In the genomic region with DNA sequence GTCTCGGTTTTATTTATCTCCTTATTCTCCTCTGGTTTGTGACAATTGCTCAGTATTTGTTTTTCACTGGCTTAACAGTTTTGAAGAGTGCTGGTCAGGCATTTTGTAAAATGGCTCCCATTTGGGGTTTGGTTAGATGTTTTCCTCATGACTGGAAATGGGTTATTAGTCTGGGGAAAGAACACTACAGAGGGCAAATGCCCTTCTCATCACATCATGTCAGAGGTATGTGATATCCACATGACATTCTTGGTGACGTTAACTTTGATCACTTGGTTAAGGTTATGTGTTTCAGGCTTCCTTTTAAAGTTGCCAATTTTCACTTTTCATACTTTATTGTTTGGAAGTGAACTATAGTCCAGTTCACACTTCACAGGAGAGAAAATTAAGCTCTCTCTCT, we compare ENCODE assay signal across 1 cellular context.
TF ChIP-seq lines count a peak whose summit lies in the region.

No MANE protein-coding gene starts in this region.

TF ChIP-seq in GM23338, 12 proteins besides CTCF, POLR2A, EP300 and RAD21 (continued from another document):
- TF ChIP-seq, protein P1, sequence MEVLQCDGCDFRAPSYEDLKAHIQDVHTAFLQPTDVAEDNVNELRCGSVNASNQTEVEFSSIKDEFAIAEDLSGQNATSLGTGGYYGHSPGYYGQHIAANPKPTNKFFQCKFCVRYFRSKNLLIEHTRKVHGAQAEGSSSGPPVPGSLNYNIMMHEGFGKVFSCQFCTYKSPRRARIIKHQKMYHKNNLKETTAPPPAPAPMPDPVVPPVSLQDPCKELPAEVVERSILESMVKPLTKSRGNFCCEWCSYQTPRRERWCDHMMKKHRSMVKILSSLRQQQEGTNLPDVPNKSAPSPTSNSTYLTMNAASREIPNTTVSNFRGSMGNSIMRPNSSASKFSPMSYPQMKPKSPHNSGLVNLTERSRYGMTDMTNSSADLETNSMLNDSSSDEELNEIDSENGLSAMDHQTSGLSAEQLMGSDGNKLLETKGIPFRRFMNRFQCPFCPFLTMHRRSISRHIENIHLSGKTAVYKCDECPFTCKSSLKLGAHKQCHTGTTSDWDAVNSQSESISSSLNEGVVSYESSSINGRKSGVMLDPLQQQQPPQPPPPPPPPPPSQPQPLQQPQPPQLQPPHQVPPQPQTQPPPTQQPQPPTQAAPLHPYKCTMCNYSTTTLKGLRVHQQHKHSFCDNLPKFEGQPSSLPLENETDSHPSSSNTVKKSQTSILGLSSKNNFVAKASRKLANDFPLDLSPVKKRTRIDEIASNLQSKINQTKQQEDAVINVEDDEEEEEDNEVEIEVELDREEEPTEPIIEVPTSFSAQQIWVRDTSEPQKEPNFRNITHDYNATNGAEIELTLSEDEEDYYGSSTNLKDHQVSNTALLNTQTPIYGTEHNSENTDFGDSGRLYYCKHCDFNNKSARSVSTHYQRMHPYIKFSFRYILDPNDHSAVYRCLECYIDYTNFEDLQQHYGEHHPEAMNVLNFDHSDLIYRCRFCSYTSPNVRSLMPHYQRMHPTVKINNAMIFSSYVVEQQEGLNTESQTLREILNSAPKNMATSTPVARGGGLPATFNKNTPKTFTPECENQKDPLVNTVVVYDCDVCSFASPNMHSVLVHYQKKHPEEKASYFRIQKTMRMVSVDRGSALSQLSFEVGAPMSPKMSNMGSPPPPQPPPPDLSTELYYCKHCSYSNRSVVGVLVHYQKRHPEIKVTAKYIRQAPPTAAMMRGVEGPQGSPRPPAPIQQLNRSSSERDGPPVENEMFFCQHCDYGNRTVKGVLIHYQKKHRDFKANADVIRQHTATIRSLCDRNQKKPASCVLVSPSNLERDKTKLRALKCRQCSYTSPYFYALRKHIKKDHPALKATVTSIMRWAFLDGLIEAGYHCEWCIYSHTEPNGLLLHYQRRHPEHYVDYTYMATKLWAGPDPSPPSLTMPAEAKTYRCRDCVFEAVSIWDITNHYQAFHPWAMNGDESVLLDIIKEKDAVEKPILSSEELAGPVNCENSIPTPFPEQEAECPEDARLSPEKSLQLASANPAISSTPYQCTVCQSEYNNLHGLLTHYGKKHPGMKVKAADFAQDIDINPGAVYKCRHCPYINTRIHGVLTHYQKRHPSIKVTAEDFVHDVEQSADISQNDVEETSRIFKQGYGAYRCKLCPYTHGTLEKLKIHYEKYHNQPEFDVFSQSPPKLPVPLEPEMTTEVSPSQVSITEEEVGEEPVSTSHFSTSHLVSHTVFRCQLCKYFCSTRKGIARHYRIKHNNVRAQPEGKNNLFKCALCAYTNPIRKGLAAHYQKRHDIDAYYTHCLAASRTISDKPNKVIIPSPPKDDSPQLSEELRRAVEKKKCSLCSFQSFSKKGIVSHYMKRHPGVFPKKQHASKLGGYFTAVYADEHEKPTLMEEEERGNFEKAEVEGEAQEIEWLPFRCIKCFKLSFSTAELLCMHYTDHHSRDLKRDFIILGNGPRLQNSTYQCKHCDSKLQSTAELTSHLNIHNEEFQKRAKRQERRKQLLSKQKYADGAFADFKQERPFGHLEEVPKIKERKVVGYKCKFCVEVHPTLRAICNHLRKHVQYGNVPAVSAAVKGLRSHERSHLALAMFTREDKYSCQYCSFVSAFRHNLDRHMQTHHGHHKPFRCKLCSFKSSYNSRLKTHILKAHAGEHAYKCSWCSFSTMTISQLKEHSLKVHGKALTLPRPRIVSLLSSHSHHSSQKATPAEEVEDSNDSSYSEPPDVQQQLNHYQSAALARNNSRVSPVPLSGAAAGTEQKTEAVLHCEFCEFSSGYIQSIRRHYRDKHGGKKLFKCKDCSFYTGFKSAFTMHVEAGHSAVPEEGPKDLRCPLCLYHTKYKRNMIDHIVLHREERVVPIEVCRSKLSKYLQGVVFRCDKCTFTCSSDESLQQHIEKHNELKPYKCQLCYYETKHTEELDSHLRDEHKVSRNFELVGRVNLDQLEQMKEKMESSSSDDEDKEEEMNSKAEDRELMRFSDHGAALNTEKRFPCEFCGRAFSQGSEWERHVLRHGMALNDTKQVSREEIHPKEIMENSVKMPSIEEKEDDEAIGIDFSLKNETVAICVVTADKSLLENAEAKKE (CRISPR knock-in tag; IDR thresholded peaks at IDR 0.05) = no peak
- no peak for TF ChIP-seq EZH2phosphoT487 (IDR thresholded peaks at IDR 0.05; ENCODE audit: unreplicated experiment)
- TF ChIP-seq NANOG (IDR thresholded peaks at IDR 0.05; ENCODE audit: borderline replicate concordance) = no peak
- TF ChIP-seq, protein P2, sequence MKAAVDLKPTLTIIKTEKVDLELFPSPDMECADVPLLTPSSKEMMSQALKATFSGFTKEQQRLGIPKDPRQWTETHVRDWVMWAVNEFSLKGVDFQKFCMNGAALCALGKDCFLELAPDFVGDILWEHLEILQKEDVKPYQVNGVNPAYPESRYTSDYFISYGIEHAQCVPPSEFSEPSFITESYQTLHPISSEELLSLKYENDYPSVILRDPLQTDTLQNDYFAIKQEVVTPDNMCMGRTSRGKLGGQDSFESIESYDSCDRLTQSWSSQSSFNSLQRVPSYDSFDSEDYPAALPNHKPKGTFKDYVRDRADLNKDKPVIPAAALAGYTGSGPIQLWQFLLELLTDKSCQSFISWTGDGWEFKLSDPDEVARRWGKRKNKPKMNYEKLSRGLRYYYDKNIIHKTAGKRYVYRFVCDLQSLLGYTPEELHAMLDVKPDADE (IDR thresholded peaks at IDR 0.05) = no peak
- no peak for TF ChIP-seq EZH2 (IDR thresholded peaks at IDR 0.05; ENCODE audit: low read depth, unreplicated experiment)
- TF ChIP-seq CREB1 (CRISPR knock-in tag; IDR thresholded peaks at IDR 0.05; ENCODE audit: low read depth) = no peak
- TF ChIP-seq, protein P3, sequence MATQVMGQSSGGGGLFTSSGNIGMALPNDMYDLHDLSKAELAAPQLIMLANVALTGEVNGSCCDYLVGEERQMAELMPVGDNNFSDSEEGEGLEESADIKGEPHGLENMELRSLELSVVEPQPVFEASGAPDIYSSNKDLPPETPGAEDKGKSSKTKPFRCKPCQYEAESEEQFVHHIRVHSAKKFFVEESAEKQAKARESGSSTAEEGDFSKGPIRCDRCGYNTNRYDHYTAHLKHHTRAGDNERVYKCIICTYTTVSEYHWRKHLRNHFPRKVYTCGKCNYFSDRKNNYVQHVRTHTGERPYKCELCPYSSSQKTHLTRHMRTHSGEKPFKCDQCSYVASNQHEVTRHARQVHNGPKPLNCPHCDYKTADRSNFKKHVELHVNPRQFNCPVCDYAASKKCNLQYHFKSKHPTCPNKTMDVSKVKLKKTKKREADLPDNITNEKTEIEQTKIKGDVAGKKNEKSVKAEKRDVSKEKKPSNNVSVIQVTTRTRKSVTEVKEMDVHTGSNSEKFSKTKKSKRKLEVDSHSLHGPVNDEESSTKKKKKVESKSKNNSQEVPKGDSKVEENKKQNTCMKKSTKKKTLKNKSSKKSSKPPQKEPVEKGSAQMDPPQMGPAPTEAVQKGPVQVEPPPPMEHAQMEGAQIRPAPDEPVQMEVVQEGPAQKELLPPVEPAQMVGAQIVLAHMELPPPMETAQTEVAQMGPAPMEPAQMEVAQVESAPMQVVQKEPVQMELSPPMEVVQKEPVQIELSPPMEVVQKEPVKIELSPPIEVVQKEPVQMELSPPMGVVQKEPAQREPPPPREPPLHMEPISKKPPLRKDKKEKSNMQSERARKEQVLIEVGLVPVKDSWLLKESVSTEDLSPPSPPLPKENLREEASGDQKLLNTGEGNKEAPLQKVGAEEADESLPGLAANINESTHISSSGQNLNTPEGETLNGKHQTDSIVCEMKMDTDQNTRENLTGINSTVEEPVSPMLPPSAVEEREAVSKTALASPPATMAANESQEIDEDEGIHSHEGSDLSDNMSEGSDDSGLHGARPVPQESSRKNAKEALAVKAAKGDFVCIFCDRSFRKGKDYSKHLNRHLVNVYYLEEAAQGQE (IDR thresholded peaks at IDR 0.05; ENCODE audit: unreplicated experiment) = no peak
